Comparison of ENCODE assay signal across 8 cellular contexts in the genomic region with DNA sequence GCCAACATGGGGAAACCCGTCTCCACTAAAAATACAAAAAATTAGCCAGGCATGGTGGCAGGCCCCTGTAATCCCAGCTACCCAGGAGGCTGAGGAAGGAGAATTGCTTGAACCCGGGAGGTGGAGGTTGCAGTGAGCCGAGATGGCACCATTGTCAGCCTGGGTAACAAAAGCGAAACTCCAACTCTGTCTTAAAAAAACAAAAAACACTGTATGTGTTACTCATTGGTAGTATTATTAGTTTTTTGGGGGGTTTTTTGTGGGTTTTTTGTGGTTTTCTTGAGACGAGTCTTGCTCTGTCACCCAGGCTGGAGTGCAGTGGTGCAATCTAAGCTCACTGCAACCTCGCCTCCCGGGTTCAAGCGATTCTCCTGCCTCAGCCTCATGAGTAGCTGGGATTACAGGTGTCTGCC. TPM values are rescaled to one million over a fixed set of nuclear protein-coding genes. Genes with fewer than 3 reads are reported as not detected.
DNase-seq lines count a peak whose midpoint lies in the region; ATAC-seq and TF ChIP-seq lines count a peak whose summit lies in the region.
"Not testable (repeated sequence)": the region's sequence is repeated elsewhere in the genome, so short reads cannot be mapped to it uniquely, and the experiment has no call there.

No MANE protein-coding gene starts in this region.

- DNase-seq in GM12865 (ENCODE audit: low read depth) (peak; percentile 90), T-helper 2 cell (peak in 3 of 5 experiments; percentile 10 to 66 (median 47))
- not testable (repeated sequence) for DNase-seq in activated naive CD4-positive, alpha-beta T cell treated with anti-CD3 and anti-CD28 coated beads, Interleukin-2, amount 50 U/mL, for 72 hours (ENCODE audit: low spot score in 2 of 2)
- DNase-seq in stimulated activated CD8-positive, alpha-beta memory T cell treated with anti-CD3 and anti-CD28 coated beads, Interleukin-4, amount 100 ng/mL, for 48 hours, result peak; percentile 44

- H3K27ac Mint-ChIP-seq in activated naive CD4-positive, alpha-beta T cell treated with anti-CD3 and anti-CD28 coated beads, Interleukin-2, amount 50 U/mL, for 72 hours, result peak overlapping the region; percentile 30 to 68

- not testable (repeated sequence) for TF ChIP-seq CTCF in GM12865 (IDR thresholded peaks at IDR 0.05; ENCODE audit: insufficient read depth, low read depth, low read length, missing control alignments)

- H3K36me3 Mint-ChIP-seq in activated naive CD4-positive, alpha-beta T cell treated with anti-CD3 and anti-CD28 coated beads, Interleukin-2, amount 50 U/mL, for 72 hours, result peaks cover 7 to 46% of the 10 kb centered on the region in 2 donors

- H3K9me3 Mint-ChIP-seq in activated naive CD4-positive, alpha-beta T cell treated with anti-CD3 and anti-CD28 coated beads, Interleukin-2, amount 50 U/mL, for 72 hours, result not testable (repeated sequence)

- peak overlapping the region; percentile 54 for H3K4me3 ChIP-seq in GM12865 (ENCODE audit: low read depth, low read length)

- peak; percentile 68 for ATAC-seq in GM19043 (IDR thresholded peaks at IDR 0.05; ENCODE audit: low read depth, unreplicated experiment)
- ATAC-seq in GM21576 (IDR thresholded peaks at IDR 0.05; ENCODE audit: unreplicated experiment), result peak; percentile 53
- peak; percentile 58 for ATAC-seq in HG02981 (IDR thresholded peaks at IDR 0.05; ENCODE audit: unreplicated experiment)
- ATAC-seq in HG03520 (IDR thresholded peaks at IDR 0.05; ENCODE audit: unreplicated experiment), result peak; percentile 54
- ATAC-seq in activated naive CD4-positive, alpha-beta T cell treated with anti-CD3 and anti-CD28 coated beads, Interleukin-2, amount 50 U/mL, for 72 hours, result peak; percentile 59 to 60

RNA-seq across cellular contexts. Expression of a gene that starts 17.8 kb away (rescaled TPM):
- 10 to 100 TPM; 56.4 to 59.9 TPM for total RNA-seq in activated naive CD4-positive, alpha-beta T cell treated with anti-CD3 and anti-CD28 coated beads, Interleukin-2, amount 50 U/mL, for 72 hours
